Comparison of ENCODE assay signal across 18 cellular contexts in the genomic region with DNA sequence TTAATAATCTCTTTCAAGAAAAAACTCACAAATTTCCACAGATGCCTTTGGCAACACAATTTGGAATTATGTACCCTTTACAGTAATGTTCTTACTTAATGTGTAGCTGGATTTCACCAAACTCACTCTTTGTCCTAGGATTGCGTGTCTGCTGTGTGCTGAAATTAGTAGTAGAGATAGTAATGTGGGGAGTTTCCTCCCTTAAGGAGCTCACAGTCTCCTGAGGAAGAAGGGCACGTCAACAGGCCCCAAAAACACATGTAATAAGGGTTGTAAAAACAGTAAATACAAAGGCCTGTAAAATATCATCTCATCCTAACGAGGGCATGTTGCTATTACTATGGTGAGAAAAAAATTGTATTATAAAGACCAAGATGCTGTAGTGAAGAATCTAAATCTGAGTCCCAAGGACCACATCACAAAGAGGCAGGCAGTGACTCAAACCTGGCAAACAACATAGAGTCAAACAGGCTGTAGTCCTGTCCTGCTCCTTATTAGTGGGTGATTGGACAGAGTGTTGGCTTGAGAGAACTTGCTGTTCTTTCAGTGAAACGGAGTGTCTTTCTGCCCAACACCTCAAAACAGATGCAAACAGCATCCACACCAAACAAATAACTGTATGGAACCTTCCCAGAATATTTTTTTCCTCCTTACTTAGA.
"Had no signal": no experiment of that assay in that cellular context is flagged by ENCODE, and none has a peak within 500 bp of the region (broad histone marks: within the 10 kb centered on the region; RNA-seq: fewer than 3 reads in every experiment).

No MANE protein-coding gene starts in this region.

- H3K27ac ChIP-seq: body of pancreas, gastroesophageal sphincter, tibial artery had no signal

- H3K4me3 ChIP-seq: body of pancreas, gastroesophageal sphincter, tibial artery had no signal

- ATAC-seq: activated T-cell treated with anti-CD3 and anti-CD28 coated beads, Interleukin-2, amount 50 U/mL, for 72 hours; body of pancreas; gastroesophageal sphincter; natural killer cell treated with Interleukin-12 subunit alpha and Interleukin-12 subunit beta and Interleukin-15 and Interleukin-18, amount 100 ng/mL, for 72 hours had no signal

- H3K36me3 ChIP-seq: gastroesophageal sphincter, tibial artery had no signal

- H3K27me3 ChIP-seq: body of pancreas, gastroesophageal sphincter, tibial artery had no signal

- DNase-seq: activated CD4-positive, alpha-beta memory T cell treated with anti-CD3 and anti-CD28 coated beads, Interleukin-2, amount 10 ng/mL, durations not matched to agents 7 days and 5 days; activated CD4-positive, alpha-beta T cell treated with anti-CD3 and anti-CD28 coated beads for 48 hours; activated CD4-positive, CD25-positive, alpha-beta regulatory T cell; activated effector memory CD4-positive, alpha-beta T cell treated with anti-CD3 and anti-CD28 coated beads, Interleukin-2, amount 50 U/mL, for 16 hours; activated naive CD4-positive, alpha-beta T cell treated with anti-CD3 and anti-CD28 coated beads, Interleukin-2, amount 10 ng/mL, durations not matched to agents 7 days and 5 days; activated T-cell treated with anti-CD3 and anti-CD28 coated beads, Interleukin-2, amount 50 U/mL, for 72 hours; body of pancreas; caudate nucleus; effector CD4-positive, alpha-beta T cell; erythroblast; head of caudate nucleus; retina; stimulated activated CD4-positive, alpha-beta T cell treated with anti-CD3 and anti-CD28 coated beads, Interleukin-12 subunit alpha, Interleukin-12 subunit beta, amount 100 ng/mL, for 4 hours; substantia nigra; T-helper 9 cell; tibial artery had no signal

- H3K4me1 ChIP-seq: body of pancreas, gastroesophageal sphincter had no signal

- H3K9me3 ChIP-seq: body of pancreas, gastroesophageal sphincter, tibial artery had no signal
